ENCODE assay signal across 8 cellular contexts in the genomic region with DNA sequence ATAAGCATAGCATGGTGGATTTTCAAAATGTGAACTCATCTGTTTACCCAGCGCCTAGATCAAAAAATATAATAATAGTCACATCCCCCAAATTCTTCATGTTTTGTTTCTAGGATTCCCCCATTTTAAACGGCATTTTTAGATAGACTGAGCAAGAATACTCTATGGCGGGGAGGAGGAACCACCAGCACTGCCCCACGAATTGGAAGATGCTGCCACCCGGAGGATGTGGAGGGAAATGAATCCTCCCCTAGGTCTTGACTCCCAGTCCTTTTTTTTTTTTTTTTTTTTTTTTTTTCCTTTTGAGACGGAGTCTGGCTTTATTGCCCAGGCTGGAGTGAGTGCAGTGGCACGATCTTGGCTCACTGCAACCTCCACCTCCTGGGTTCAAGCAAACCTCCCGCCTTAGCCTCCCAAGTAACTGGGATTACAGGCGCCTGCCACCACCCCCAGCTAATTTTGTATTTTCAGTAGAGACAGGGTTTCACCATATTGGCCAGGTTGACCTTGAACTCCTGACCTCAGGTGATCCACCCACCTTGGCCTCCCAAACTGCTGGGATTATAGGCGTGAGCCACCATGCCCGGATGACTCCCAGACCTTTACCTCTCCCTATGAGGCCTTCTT. TPM values are rescaled to one million over a fixed set of nuclear protein-coding genes. Genes with fewer than 3 reads are reported as not detected.
A peak's percentile ranks its signal among the peaks of the same experiment; 100 is the strongest.
DNase-seq lines count a peak whose midpoint lies in the region; ATAC-seq and TF ChIP-seq lines count a peak whose summit lies in the region.
"Not testable (repeated sequence)": the region's sequence is repeated elsewhere in the genome, so short reads cannot be mapped to it uniquely, and the experiment has no call there.

No MANE protein-coding gene starts in this region.

- not testable (repeated sequence) for H3K4me2 ChIP-seq in DOHH2 (ENCODE audit: low read length); osteoblast (ENCODE audit: insufficient read depth, low read length)

- not testable (repeated sequence) for H3K9me2 ChIP-seq in DOHH2 (replicated peaks; ENCODE audit: control insufficient read depth, low read length)

- DNase-seq in NCI-H345 treated with DMSO at 0.1 percent for 48 hours (lab: John Stamatoyannopoulos, UW; ENCODE audit: unreplicated experiment) (peak; percentile 74), UCSD-AML1 (lab: John Stamatoyannopoulos, UW; ENCODE audit: unreplicated experiment) (peak; percentile 70), anterior cingulate cortex (lab: John Stamatoyannopoulos, UW) (peak in 46 of 58 donors; percentile 6 to 84 (median 40)), glutamatergic neuron (peak; percentile 82), osteoblast (ENCODE audit: insufficient read length, low spot score, missing footprints) (peak; percentile 90)
- peak; percentile 58 to 62 for DNase-seq in stimulated activated naive CD8-positive, alpha-beta T cell treated with anti-CD3 and anti-CD28 coated beads, Interleukin-15, amount 100 ng/mL, for 72 hours

- not testable (repeated sequence) for H3K9me3 Mint-ChIP-seq in glutamatergic neuron (ENCODE audit: unreplicated experiment); stimulated activated naive CD8-positive, alpha-beta T cell treated with anti-CD3 and anti-CD28 coated beads, Interleukin-15, amount 100 ng/mL, for 72 hours

- H4K20me1 ChIP-seq in DOHH2 (ENCODE audit: control insufficient read depth, insufficient read depth, low read depth, low read length); osteoblast (ENCODE audit: insufficient read depth, low read length): not testable (repeated sequence)

- H3K36me3 Mint-ChIP-seq in glutamatergic neuron (ENCODE audit: unreplicated experiment): not testable (repeated sequence)

- not testable (repeated sequence) for H3K79me2 ChIP-seq in DOHH2 (ENCODE audit: control insufficient read depth, low read length); osteoblast (ENCODE audit: insufficient read depth, low read length)

- not testable (repeated sequence) for H3K36me3 ChIP-seq in DOHH2 (ENCODE audit: control insufficient read depth, low read length); osteoblast (ENCODE audit: insufficient read depth, low read length)

- H3K27me3 ChIP-seq in DOHH2 (ENCODE audit: control insufficient read depth, low read length) (peaks cover 35% of the 10 kb centered on the region; the same call in 1 of the 2 replicates), osteoblast (ENCODE audit: insufficient read depth, low read length) (peaks cover 17% of the 10 kb centered on the region)

- H3K27me3 Mint-ChIP-seq in glutamatergic neuron (ENCODE audit: unreplicated experiment): not testable (repeated sequence)
- H3K27me3 Mint-ChIP-seq in stimulated activated naive CD8-positive, alpha-beta T cell treated with anti-CD3 and anti-CD28 coated beads, Interleukin-15, amount 100 ng/mL, for 72 hours: peaks cover 68% of the 10 kb centered on the region

- H3F3A ChIP-seq in DOHH2 (ENCODE audit: control insufficient read depth, insufficient read depth): not testable (repeated sequence)

- H3K4me1 ChIP-seq in DOHH2 (ENCODE audit: control insufficient read depth, low read length); osteoblast (ENCODE audit: insufficient read depth, low read length): not testable (repeated sequence)

- not testable (repeated sequence) for H3K4me1 Mint-ChIP-seq in glutamatergic neuron (ENCODE audit: low read depth, unreplicated experiment); stimulated activated naive CD8-positive, alpha-beta T cell treated with anti-CD3 and anti-CD28 coated beads, Interleukin-15, amount 100 ng/mL, for 72 hours

- not testable (repeated sequence) for H3K27ac ChIP-seq in DOHH2 (ENCODE audit: low read depth, low read length); osteoblast (ENCODE audit: low read depth, low read length)

- H3K4me3 Mint-ChIP-seq in glutamatergic neuron (ENCODE audit: unreplicated experiment); stimulated activated naive CD8-positive, alpha-beta T cell treated with anti-CD3 and anti-CD28 coated beads, Interleukin-15, amount 100 ng/mL, for 72 hours: not testable (repeated sequence)

- not testable (repeated sequence) for H2AFZ ChIP-seq in osteoblast (ENCODE audit: low read length)

- not testable (repeated sequence) for H3K9me3 ChIP-seq in DOHH2 (ENCODE audit: control insufficient read depth, insufficient read depth, low read length); osteoblast (ENCODE audit: low read depth, low read length)

- TF ChIP-seq CTCF in DOHH2 (IDR thresholded peaks at IDR 0.05; ENCODE audit: low read depth, low read length, poor library complexity, severe bottlenecking) (peak; percentile 54), glutamatergic neuron (IDR thresholded peaks at IDR 0.05; ENCODE audit: partially characterized antibody, unreplicated experiment) (peak; percentile 52), osteoblast (IDR thresholded peaks at IDR 0.05; ENCODE audit: extremely low read depth, low read depth, low read length) (peak; percentile 66)

- H3K4me3 ChIP-seq in DOHH2 (ENCODE audit: low read length); osteoblast (ENCODE audit: insufficient read depth, low read length): not testable (repeated sequence)

- peak; percentile 76 for ATAC-seq in HG03354 (IDR thresholded peaks at IDR 0.05; ENCODE audit: poor library complexity, severe bottlenecking, unreplicated experiment)
- ATAC-seq in stimulated activated naive CD8-positive, alpha-beta T cell treated with anti-CD3 and anti-CD28 coated beads, Interleukin-15, amount 100 ng/mL, for 72 hours: peak; percentile 87

- H3K27ac Mint-ChIP-seq in glutamatergic neuron (ENCODE audit: unreplicated experiment): not testable (repeated sequence)
- H3K27ac Mint-ChIP-seq in stimulated activated naive CD8-positive, alpha-beta T cell treated with anti-CD3 and anti-CD28 coated beads, Interleukin-15, amount 100 ng/mL, for 72 hours: peak overlapping the region; percentile 2 to 36

RNA-seq across cellular contexts. Expression of gene SYT13, which starts 7.5 kb away (rescaled TPM):
- total RNA-seq in glutamatergic neuron (ENCODE audit: unreplicated experiment) (7.5 TPM), osteoblast (under 0.01 TPM in 2 replicates)

Comparison
In these comparisons a context has a peak if more than half of its experiments do, and no peak if none do; other contexts are left out.
1. DNase-seq: peak in every context shown above with its lines; median percentile 90 in osteoblast; 82 in glutamatergic neuron; 74 in NCI-H345 treated with DMSO at 0.1 percent for 48 hours; 70 in UCSD-AML1; 60 in stimulated activated naive CD8-positive, alpha-beta T cell treated with anti-CD3 and anti-CD28 coated beads, Interleukin-15, amount 100 ng/mL, for 72 hours; 40 in anterior cingulate cortex.